ENCODE assay signal across 8 cellular contexts in the genomic region with DNA sequence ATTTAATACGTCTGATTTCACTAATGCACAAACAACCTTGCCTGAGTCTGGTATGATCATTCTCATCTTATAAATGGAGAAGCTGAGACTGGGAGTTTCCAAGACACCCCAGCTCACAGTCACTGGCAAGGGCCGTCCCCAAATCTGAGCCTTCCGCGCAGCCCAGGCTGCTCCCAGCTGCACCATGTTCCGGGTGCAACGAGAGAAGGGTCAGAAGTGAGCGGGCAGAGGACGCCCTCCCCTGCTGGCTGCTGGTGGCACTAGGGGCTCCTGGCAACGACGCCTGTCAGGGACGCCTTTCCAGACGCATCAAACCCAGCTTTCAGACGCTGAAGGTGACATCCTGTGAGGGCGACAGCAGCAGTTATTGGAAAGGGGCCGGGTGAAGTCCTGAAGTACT.
"Had no signal": no experiment of that assay in that cellular context is flagged by ENCODE, and none has a peak within 500 bp of the region (broad histone marks: within the 10 kb centered on the region; RNA-seq: fewer than 3 reads in every experiment).

No MANE protein-coding gene starts in this region.

- H2AFZ ChIP-seq: GM23248 had no signal

- H3K36me3 ChIP-seq: HAP-1 had no signal

- H3K9ac ChIP-seq: GM23248 had no signal

- DNase-seq: GM23248, GOT3, H7, HFFc6, IMR-90 had no signal

- H3K9me3 ChIP-seq: HAP-1 had no signal

- H3K27ac ChIP-seq: GM23248, HL-60 had no signal

- H3K4me3 ChIP-seq: GM23248, HAP-1 had no signal

- ATAC-seq: HCT116 had no signal

- H3K4me1 ChIP-seq: HAP-1 had no signal
